Comparison of ENCODE assay signal across 11 cellular contexts in genomic region chr5:56565693-56566092, GRCh38.
A peak's percentile ranks its signal among the peaks of the same experiment; 100 is the strongest.
DNase-seq lines count a peak whose midpoint lies in the region; ATAC-seq, FAIRE-seq and TF ChIP-seq lines count a peak whose summit lies in the region.
"Had no signal": no experiment of that assay in that cellular context is flagged by ENCODE, and none has a peak within 500 bp of the region (broad histone marks: within the 10 kb centered on the region; RNA-seq: fewer than 3 reads in every experiment).

No MANE protein-coding gene starts in this region.

- H3K79me2 ChIP-seq in HepG2 (ENCODE audit: insufficient read depth, low read length), result no peaks in the 10 kb centered on the region

- intact Hi-C loops in HepG2 (cut with micrococcal nuclease; ENCODE audit: unreplicated experiment), result loop anchor here (10.0 kb wide), 1 partner anchor 69 kb away; no protein-coding TSS in a partner anchor
- intact Hi-C loops in lower leg skin (cut with DNase I; ENCODE audit: low total_unique reads), result no loop called here

- H2AFZ ChIP-seq in HepG2 (ENCODE audit: low read length), result no peak overlapping the region

- H3K9ac ChIP-seq in HepG2 (ENCODE audit: insufficient read depth, low read depth, low read length), result no peak overlapping the region

- ATAC-seq in GM18519 (IDR thresholded peaks at IDR 0.05; ENCODE audit: low FRiP score, unreplicated experiment) (peak; percentile 95), GM21576 (IDR thresholded peaks at IDR 0.05; ENCODE audit: unreplicated experiment) (peak; percentile 82), HepG2 (peak; percentile 54), GM18520 (IDR thresholded peaks at IDR 0.05; ENCODE audit: unreplicated experiment) (no peak), GM18870 (IDR thresholded peaks at IDR 0.05; ENCODE audit: unreplicated experiment) (no peak)

- TF ChIP-seq POLR2A in HepG2 (IDR thresholded peaks at IDR 0.05; ENCODE audit: insufficient read depth in 1 of 2, low read depth in 2 of 2, low read length in 2 of 2), result no peak
- no peak for TF ChIP-seq POLR2A in lower leg skin (IDR thresholded peaks at IDR 0.05)

- H3K4me2 ChIP-seq in HepG2 (ENCODE audit: low read depth, low read length), result peak overlapping the region; percentile 64

- 24% methylated on average over 3 of the region's 3 CpGs for WGBS in HepG2 (ENCODE audit: low lambda C conversion rate)
- WGBS in lower leg skin, 2 donors, result 52 to 63% methylated on average over 3 of the region's 3 CpGs

- no peaks in the 10 kb centered on the region for H3K9me3 ChIP-seq in HepG2 (ENCODE audit: low read length)

- H3K27me3 ChIP-seq in HepG2 (ENCODE audit: control insufficient read depth in 1 of 2, insufficient read depth in 2 of 2, low read length in 2 of 2), result 0 out of 5 replicates have a peak, but pooled peaks cover 0 to 1% of the 10 kb centered on the region in 2 experiments

- CTCF ChIA-PET in HepG2 (lab: Yijun Ruan, JAX; ENCODE audit: low intra/inter-chr PET ratio, low total read pairs), result no interaction called here

- peaks cover 32% of the 10 kb centered on the region for H3K4me1 ChIP-seq in HepG2 (ENCODE audit: insufficient read depth, low read length)

- no peak for TF ChIP-seq EP300 in HepG2 (IDR thresholded peaks at IDR 0.05; ENCODE audit: low read depth in 2 of 2, low read length in 2 of 2)
- no peak for TF ChIP-seq EP300 in HepG2 (CRISPR knock-in tag; IDR thresholded peaks at IDR 0.05; ENCODE audit: borderline replicate concordance)

- FAIRE-seq in HepG2 (lab: Jason Lieb, UNC), result no peak
- FAIRE-seq: HTR-8/SVneo, TTC549 had no signal

- no peak overlapping the region for H3K27ac ChIP-seq in HepG2 (ENCODE audit: extremely low read length, insufficient read depth, low read length)

- no peaks in the 10 kb centered on the region for H4K20me1 ChIP-seq in HepG2 (ENCODE audit: insufficient read depth, low read length)

- BruUV-seq in HepG2 (replicated peaks; lab: Mats Ljungman, UMichigan), result no TSS peak

- peak overlapping the region in 1 of 3 experiments; percentile 1; a peak in 1 of 6 replicates for H3K4me3 ChIP-seq in HepG2 (replicated peaks in 1 of 3; ENCODE audit: insufficient read depth in 1 of 3, low read depth in 2 of 3, low read length in 3 of 3)
- no peak overlapping the region for H3K4me3 ChIP-seq in lower leg skin (ENCODE audit: low read depth, poor library complexity, severe bottlenecking)

- no peaks in the 10 kb centered on the region for H3K36me3 ChIP-seq in HepG2 (replicated peaks in 1 of 2; ENCODE audit: control insufficient read depth in 1 of 2, insufficient read depth in 2 of 2, low read length in 2 of 2)

- POLR2A ChIA-PET in HepG2 (lab: Yijun Ruan, JAX), result interaction anchor here (1.7 kb wide), 1 partner anchor 86 kb away, joined by 6 read pairs; no protein-coding TSS in a partner anchor

- in situ Hi-C loops in KBM-7 (cut with MboI; ENCODE audit: low pct_unique_long_range_greater_than_20kb, low sequenced_read_pairs) (no loop called here), HepG2 (cut with HindIII; ENCODE audit: extremely low pct_ligation_motif_present, low pct_unique_long_range_greater_than_20kb) (no loop called here)

- TF ChIP-seq CTCF in HepG2 (CRISPR knock-in tag; IDR thresholded peaks at IDR 0.05) (no peak), lower leg skin (IDR thresholded peaks at IDR 0.05) (no peak)

- DNase-seq in KBM-7 (peak; percentile 24), HepG2 (ENCODE audit: low spot score) (no peak), NCI-H2171 (lab: John Stamatoyannopoulos, UW) (no peak), lower leg skin (ENCODE audit: low spot score in 2 of 2) (no peak)
- DNase-seq: activated gamma-delta T cell had no signal

- TF ChIP-seq RAD21 in HepG2 (CRISPR knock-in tag; IDR thresholded peaks at IDR 0.05), result no peak

TF ChIP-seq in HepG2, 621 proteins besides CTCF, POLR2A, EP300 and RAD21:
- TF ChIP-seq ZMYM2 (CRISPR knock-in tag; IDR thresholded peaks at IDR 0.05), result 0 out of 2 replicates have a peak, but pooled peaks have one; percentile 27
- 0 out of 2 replicates have a peak, but pooled peaks have one; percentile 42 for TF ChIP-seq POGK (CRISPR knock-in tag; conservative IDR thresholded peaks at IDR 0.05)
- TF ChIP-seq, protein P1, sequence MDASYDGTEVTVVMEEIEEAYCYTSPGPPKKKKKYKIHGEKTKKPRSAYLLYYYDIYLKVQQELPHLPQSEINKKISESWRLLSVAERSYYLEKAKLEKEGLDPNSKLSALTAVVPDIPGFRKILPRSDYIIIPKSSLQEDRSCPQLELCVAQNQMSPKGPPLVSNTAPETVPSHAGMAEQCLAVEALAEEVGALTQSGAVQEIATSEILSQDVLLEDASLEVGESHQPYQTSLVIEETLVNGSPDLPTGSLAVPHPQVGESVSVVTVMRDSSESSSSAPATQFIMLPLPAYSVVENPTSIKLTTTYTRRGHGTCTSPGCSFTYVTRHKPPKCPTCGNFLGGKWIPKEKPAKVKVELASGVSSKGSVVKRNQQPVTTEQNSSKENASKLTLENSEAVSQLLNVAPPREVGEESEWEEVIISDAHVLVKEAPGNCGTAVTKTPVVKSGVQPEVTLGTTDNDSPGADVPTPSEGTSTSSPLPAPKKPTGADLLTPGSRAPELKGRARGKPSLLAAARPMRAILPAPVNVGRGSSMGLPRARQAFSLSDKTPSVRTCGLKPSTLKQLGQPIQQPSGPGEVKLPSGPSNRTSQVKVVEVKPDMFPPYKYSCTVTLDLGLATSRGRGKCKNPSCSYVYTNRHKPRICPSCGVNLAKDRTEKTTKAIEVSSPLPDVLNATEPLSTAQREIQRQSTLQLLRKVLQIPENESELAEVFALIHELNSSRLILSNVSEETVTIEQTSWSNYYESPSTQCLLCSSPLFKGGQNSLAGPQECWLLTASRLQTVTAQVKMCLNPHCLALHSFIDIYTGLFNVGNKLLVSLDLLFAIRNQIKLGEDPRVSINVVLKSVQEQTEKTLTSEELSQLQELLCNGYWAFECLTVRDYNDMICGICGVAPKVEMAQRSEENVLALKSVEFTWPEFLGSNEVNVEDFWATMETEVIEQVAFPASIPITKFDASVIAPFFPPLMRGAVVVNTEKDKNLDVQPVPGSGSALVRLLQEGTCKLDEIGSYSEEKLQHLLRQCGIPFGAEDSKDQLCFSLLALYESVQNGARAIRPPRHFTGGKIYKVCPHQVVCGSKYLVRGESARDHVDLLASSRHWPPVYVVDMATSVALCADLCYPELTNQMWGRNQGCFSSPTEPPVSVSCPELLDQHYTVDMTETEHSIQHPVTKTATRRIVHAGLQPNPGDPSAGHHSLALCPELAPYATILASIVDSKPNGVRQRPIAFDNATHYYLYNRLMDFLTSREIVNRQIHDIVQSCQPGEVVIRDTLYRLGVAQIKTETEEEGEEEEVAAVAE (CRISPR knock-in tag; IDR thresholded peaks at IDR 0.05; ENCODE audit: borderline replicate concordance), result no peak
- TF ChIP-seq, protein P2, sequence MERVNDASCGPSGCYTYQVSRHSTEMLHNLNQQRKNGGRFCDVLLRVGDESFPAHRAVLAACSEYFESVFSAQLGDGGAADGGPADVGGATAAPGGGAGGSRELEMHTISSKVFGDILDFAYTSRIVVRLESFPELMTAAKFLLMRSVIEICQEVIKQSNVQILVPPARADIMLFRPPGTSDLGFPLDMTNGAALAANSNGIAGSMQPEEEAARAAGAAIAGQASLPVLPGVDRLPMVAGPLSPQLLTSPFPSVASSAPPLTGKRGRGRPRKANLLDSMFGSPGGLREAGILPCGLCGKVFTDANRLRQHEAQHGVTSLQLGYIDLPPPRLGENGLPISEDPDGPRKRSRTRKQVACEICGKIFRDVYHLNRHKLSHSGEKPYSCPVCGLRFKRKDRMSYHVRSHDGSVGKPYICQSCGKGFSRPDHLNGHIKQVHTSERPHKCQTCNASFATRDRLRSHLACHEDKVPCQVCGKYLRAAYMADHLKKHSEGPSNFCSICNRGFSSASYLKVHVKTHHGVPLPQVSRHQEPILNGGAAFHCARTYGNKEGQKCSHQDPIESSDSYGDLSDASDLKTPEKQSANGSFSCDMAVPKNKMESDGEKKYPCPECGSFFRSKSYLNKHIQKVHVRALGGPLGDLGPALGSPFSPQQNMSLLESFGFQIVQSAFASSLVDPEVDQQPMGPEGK (CRISPR knock-in tag; IDR thresholded peaks at IDR 0.05), result no peak
- no peak for TF ChIP-seq ZBTB20 (CRISPR knock-in tag; IDR thresholded peaks at IDR 0.05; ENCODE audit: borderline replicate concordance, low read depth)
- TF ChIP-seq ZNF12 (CRISPR knock-in tag; IDR thresholded peaks at IDR 0.05), result no peak
- no peak for TF ChIP-seq SIN3B (IDR thresholded peaks at IDR 0.05; ENCODE audit: low read length)
- TF ChIP-seq ZFP36L1 (CRISPR knock-in tag; IDR thresholded peaks at IDR 0.05), result 0 out of 2 replicates have a peak, but pooled peaks have one; percentile 49

Comparison
In these comparisons a context has a peak if more than half of its experiments do, and no peak if none do; other contexts are left out.
1. ATAC-seq: peak in GM18519 (single experiment), GM21576 (single experiment) and HepG2 (single experiment); none in GM18520 (single experiment) and GM18870 (single experiment).